Comparison of ENCODE assay signal across 1 cellular context in the genomic region with DNA sequence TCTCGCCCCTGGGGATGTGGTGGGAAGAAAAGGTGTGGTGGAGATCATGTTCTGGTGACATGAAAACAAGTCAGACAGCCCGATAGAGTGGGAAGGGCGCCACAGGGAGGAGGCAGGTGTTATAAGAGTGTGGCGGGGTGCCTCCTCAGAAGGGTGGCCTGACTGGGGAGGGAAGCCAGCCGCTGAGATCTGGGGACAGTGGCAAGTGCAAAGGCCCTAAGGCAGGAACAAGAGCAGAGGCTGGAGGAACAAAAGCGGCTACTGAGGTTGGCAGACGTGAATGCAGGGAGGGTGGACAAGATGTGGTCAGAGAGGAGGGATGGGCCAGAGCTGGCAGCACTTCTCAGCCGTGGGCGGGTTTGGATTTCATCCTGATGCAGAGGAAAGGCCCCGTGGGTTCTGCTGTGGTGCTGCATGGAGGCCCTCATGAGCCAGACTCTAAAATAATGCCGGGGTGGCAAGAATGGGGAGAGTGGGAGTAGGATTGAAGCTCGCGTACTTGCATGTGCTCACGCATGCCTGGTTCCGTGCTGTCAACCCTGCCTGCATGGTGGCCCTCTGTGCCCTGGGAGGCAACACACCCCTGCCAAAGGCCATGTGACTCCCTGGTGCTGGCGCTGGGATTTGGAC.
TF ChIP-seq lines count a peak whose summit lies in the region.

No MANE protein-coding gene starts in this region.

TF ChIP-seq in GM23338, 12 proteins besides CTCF, POLR2A, EP300 and RAD21 (continued from another document):
- TF ChIP-seq, protein P1, sequence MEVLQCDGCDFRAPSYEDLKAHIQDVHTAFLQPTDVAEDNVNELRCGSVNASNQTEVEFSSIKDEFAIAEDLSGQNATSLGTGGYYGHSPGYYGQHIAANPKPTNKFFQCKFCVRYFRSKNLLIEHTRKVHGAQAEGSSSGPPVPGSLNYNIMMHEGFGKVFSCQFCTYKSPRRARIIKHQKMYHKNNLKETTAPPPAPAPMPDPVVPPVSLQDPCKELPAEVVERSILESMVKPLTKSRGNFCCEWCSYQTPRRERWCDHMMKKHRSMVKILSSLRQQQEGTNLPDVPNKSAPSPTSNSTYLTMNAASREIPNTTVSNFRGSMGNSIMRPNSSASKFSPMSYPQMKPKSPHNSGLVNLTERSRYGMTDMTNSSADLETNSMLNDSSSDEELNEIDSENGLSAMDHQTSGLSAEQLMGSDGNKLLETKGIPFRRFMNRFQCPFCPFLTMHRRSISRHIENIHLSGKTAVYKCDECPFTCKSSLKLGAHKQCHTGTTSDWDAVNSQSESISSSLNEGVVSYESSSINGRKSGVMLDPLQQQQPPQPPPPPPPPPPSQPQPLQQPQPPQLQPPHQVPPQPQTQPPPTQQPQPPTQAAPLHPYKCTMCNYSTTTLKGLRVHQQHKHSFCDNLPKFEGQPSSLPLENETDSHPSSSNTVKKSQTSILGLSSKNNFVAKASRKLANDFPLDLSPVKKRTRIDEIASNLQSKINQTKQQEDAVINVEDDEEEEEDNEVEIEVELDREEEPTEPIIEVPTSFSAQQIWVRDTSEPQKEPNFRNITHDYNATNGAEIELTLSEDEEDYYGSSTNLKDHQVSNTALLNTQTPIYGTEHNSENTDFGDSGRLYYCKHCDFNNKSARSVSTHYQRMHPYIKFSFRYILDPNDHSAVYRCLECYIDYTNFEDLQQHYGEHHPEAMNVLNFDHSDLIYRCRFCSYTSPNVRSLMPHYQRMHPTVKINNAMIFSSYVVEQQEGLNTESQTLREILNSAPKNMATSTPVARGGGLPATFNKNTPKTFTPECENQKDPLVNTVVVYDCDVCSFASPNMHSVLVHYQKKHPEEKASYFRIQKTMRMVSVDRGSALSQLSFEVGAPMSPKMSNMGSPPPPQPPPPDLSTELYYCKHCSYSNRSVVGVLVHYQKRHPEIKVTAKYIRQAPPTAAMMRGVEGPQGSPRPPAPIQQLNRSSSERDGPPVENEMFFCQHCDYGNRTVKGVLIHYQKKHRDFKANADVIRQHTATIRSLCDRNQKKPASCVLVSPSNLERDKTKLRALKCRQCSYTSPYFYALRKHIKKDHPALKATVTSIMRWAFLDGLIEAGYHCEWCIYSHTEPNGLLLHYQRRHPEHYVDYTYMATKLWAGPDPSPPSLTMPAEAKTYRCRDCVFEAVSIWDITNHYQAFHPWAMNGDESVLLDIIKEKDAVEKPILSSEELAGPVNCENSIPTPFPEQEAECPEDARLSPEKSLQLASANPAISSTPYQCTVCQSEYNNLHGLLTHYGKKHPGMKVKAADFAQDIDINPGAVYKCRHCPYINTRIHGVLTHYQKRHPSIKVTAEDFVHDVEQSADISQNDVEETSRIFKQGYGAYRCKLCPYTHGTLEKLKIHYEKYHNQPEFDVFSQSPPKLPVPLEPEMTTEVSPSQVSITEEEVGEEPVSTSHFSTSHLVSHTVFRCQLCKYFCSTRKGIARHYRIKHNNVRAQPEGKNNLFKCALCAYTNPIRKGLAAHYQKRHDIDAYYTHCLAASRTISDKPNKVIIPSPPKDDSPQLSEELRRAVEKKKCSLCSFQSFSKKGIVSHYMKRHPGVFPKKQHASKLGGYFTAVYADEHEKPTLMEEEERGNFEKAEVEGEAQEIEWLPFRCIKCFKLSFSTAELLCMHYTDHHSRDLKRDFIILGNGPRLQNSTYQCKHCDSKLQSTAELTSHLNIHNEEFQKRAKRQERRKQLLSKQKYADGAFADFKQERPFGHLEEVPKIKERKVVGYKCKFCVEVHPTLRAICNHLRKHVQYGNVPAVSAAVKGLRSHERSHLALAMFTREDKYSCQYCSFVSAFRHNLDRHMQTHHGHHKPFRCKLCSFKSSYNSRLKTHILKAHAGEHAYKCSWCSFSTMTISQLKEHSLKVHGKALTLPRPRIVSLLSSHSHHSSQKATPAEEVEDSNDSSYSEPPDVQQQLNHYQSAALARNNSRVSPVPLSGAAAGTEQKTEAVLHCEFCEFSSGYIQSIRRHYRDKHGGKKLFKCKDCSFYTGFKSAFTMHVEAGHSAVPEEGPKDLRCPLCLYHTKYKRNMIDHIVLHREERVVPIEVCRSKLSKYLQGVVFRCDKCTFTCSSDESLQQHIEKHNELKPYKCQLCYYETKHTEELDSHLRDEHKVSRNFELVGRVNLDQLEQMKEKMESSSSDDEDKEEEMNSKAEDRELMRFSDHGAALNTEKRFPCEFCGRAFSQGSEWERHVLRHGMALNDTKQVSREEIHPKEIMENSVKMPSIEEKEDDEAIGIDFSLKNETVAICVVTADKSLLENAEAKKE (CRISPR knock-in tag; IDR thresholded peaks at IDR 0.05): no peak
- TF ChIP-seq NANOG (IDR thresholded peaks at IDR 0.05; ENCODE audit: borderline replicate concordance): no peak
- TF ChIP-seq, protein P2, sequence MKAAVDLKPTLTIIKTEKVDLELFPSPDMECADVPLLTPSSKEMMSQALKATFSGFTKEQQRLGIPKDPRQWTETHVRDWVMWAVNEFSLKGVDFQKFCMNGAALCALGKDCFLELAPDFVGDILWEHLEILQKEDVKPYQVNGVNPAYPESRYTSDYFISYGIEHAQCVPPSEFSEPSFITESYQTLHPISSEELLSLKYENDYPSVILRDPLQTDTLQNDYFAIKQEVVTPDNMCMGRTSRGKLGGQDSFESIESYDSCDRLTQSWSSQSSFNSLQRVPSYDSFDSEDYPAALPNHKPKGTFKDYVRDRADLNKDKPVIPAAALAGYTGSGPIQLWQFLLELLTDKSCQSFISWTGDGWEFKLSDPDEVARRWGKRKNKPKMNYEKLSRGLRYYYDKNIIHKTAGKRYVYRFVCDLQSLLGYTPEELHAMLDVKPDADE (IDR thresholded peaks at IDR 0.05): no peak
- TF ChIP-seq, protein P3, sequence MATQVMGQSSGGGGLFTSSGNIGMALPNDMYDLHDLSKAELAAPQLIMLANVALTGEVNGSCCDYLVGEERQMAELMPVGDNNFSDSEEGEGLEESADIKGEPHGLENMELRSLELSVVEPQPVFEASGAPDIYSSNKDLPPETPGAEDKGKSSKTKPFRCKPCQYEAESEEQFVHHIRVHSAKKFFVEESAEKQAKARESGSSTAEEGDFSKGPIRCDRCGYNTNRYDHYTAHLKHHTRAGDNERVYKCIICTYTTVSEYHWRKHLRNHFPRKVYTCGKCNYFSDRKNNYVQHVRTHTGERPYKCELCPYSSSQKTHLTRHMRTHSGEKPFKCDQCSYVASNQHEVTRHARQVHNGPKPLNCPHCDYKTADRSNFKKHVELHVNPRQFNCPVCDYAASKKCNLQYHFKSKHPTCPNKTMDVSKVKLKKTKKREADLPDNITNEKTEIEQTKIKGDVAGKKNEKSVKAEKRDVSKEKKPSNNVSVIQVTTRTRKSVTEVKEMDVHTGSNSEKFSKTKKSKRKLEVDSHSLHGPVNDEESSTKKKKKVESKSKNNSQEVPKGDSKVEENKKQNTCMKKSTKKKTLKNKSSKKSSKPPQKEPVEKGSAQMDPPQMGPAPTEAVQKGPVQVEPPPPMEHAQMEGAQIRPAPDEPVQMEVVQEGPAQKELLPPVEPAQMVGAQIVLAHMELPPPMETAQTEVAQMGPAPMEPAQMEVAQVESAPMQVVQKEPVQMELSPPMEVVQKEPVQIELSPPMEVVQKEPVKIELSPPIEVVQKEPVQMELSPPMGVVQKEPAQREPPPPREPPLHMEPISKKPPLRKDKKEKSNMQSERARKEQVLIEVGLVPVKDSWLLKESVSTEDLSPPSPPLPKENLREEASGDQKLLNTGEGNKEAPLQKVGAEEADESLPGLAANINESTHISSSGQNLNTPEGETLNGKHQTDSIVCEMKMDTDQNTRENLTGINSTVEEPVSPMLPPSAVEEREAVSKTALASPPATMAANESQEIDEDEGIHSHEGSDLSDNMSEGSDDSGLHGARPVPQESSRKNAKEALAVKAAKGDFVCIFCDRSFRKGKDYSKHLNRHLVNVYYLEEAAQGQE (IDR thresholded peaks at IDR 0.05; ENCODE audit: unreplicated experiment): no peak
- no peak for TF ChIP-seq EZH2phosphoT487 (IDR thresholded peaks at IDR 0.05; ENCODE audit: unreplicated experiment)
- TF ChIP-seq JUNB (IDR thresholded peaks at IDR 0.05; ENCODE audit: unreplicated experiment): no peak
- no peak for TF ChIP-seq EZH2 (IDR thresholded peaks at IDR 0.05; ENCODE audit: low read depth, unreplicated experiment)
- TF ChIP-seq CREB1 (CRISPR knock-in tag; IDR thresholded peaks at IDR 0.05; ENCODE audit: low read depth): no peak
